In genomic region chr14:87034680-87035079, GRCh38 we compare ENCODE assay signal across 28 cellular contexts.
"Had no signal": no experiment of that assay in that cellular context is flagged by ENCODE, and none has a peak within 500 bp of the region (broad histone marks: within the 10 kb centered on the region; RNA-seq: fewer than 3 reads in every experiment).

No MANE protein-coding gene starts in this region.

- H3K9ac ChIP-seq: KMS-11 had no signal

- H3K36me3 ChIP-seq: ascending aorta, cardiac muscle cell, colonic mucosa had no signal

- H3K27me3 Mint-ChIP-seq: activated CD4-positive, alpha-beta T cell treated with anti-CD3 and anti-CD28 coated beads, Interleukin-2, amount 10 ng/mL, durations not matched to agents 24 days and 14 days; activated CD8-positive, alpha-beta T cell treated with anti-CD3 and anti-CD28 coated beads for 36 hours; activated naive CD8-positive, alpha-beta T cell treated with anti-CD3 and anti-CD28 coated beads, Interleukin-2, amount 10 ng/mL, durations not matched to agents 7 days and 5 days; activated T-helper 17 cell treated with anti-CD3 and anti-CD28 coated beads, Interleukin-2, amount 50 U/mL, for 72 hours; central memory CD8-positive, alpha-beta T cell had no signal

- H3K4me1 Mint-ChIP-seq: activated CD4-positive, alpha-beta T cell treated with anti-CD3 and anti-CD28 coated beads, Interleukin-2, amount 10 ng/mL, durations not matched to agents 24 days and 14 days; activated naive CD8-positive, alpha-beta T cell treated with anti-CD3 and anti-CD28 coated beads, Interleukin-2, amount 10 ng/mL, durations not matched to agents 7 days and 5 days; activated T-helper 17 cell treated with anti-CD3 and anti-CD28 coated beads, Interleukin-2, amount 50 U/mL, for 72 hours; central memory CD8-positive, alpha-beta T cell had no signal

- H3K36me3 Mint-ChIP-seq: activated naive CD8-positive, alpha-beta T cell treated with anti-CD3 and anti-CD28 coated beads, Interleukin-2, amount 10 ng/mL, durations not matched to agents 7 days and 5 days had no signal

- H3K4me2 ChIP-seq: KMS-11 had no signal

- H3K27ac Mint-ChIP-seq: activated CD4-positive, alpha-beta T cell treated with anti-CD3 and anti-CD28 coated beads, Interleukin-2, amount 10 ng/mL, durations not matched to agents 24 days and 14 days; activated CD8-positive, alpha-beta T cell treated with anti-CD3 and anti-CD28 coated beads for 36 hours; activated naive CD8-positive, alpha-beta T cell treated with anti-CD3 and anti-CD28 coated beads, Interleukin-2, amount 10 ng/mL, durations not matched to agents 7 days and 5 days; activated T-cell treated with anti-CD3 and anti-CD28 coated beads, Interleukin-2, amount 50 U/mL, for 72 hours; activated T-helper 17 cell treated with anti-CD3 and anti-CD28 coated beads, Interleukin-2, amount 50 U/mL, for 72 hours had no signal

- ATAC-seq: activated CD8-positive, alpha-beta T cell treated with anti-CD3 and anti-CD28 coated beads for 36 hours; activated T-cell treated with anti-CD3 and anti-CD28 coated beads, Interleukin-2, amount 50 U/mL, for 72 hours; activated T-helper 17 cell treated with anti-CD3 and anti-CD28 coated beads, Interleukin-2, amount 50 U/mL, for 72 hours had no signal

- DNase-seq: activated CD4-positive, alpha-beta T cell treated with anti-CD3 and anti-CD28 coated beads, Interleukin-2, amount 10 ng/mL, durations not matched to agents 24 days and 14 days; activated CD4-positive, alpha-beta T cell treated with anti-CD3 and anti-CD28 coated beads, Interleukin-2, amount 50 U/mL, for 4 hours; activated CD8-positive, alpha-beta T cell treated with anti-CD3 and anti-CD28 coated beads for 36 hours; activated effector memory CD4-positive, alpha-beta T cell treated with anti-CD3 and anti-CD28 coated beads, Interleukin-2, amount 50 U/mL, for 16 hours; activated naive CD4-positive, alpha-beta T cell; activated naive CD4-positive, alpha-beta T cell treated with anti-CD3 and anti-CD28 coated beads, Interleukin-2, amount 50 U/mL, for 16 hours; activated naive CD8-positive, alpha-beta T cell treated with anti-CD3 and anti-CD28 coated beads, Interleukin-2, amount 10 ng/mL, durations not matched to agents 7 days and 5 days; activated T-cell treated with anti-CD3 and anti-CD28 coated beads, Interleukin-2, amount 50 U/mL, for 1 hour; activated T-cell treated with anti-CD3 and anti-CD28 coated beads, Interleukin-2, amount 50 U/mL, for 72 hours; amygdala; colonic mucosa; NCI-H1105 treated with DMSO at 0.1 percent for 48 hours; NCI-H1436; NCI-H1694; NCI-H2081 treated with DMSO at 0.1 percent for 48 hours; NCI-H748 treated with DMSO at 0.1 percent for 48 hours; NK-92 treated with Interleukin-12 subunit alpha and Interleukin-12 subunit beta, amount 100 ng/mL, for 24 hours; OCI-M1; Right ventricle myocardium superior; SW 1271; T-helper 1 cell; T-helper 2 cell; T-helper 9 cell had no signal

- H3K27me3 ChIP-seq: ascending aorta, cardiac muscle cell, colonic mucosa had no signal

- H3K9me3 ChIP-seq: ascending aorta, colonic mucosa had no signal

- H3K4me1 ChIP-seq: ascending aorta, colonic mucosa had no signal

- H3K4me3 ChIP-seq: ascending aorta, cardiac muscle cell, colonic mucosa had no signal

- H3K27ac ChIP-seq: ascending aorta, cardiac muscle cell, colonic mucosa, KMS-11 had no signal

- H3K4me3 Mint-ChIP-seq: activated CD4-positive, alpha-beta T cell treated with anti-CD3 and anti-CD28 coated beads, Interleukin-2, amount 10 ng/mL, durations not matched to agents 24 days and 14 days; activated CD8-positive, alpha-beta T cell treated with anti-CD3 and anti-CD28 coated beads for 36 hours; activated naive CD8-positive, alpha-beta T cell treated with anti-CD3 and anti-CD28 coated beads, Interleukin-2, amount 10 ng/mL, durations not matched to agents 7 days and 5 days; activated T-cell treated with anti-CD3 and anti-CD28 coated beads, Interleukin-2, amount 50 U/mL, for 72 hours; activated T-helper 17 cell treated with anti-CD3 and anti-CD28 coated beads, Interleukin-2, amount 50 U/mL, for 72 hours; central memory CD8-positive, alpha-beta T cell had no signal
